15 cellular contexts compared by ENCODE assay signal in genomic region chr9:37437616-37438015, GRCh38.
"Had no signal": no experiment of that assay in that cellular context is flagged by ENCODE, and none has a peak within 500 bp of the region (broad histone marks: within the 10 kb centered on the region; RNA-seq: fewer than 3 reads in every experiment).

No MANE protein-coding gene starts in this region.

- H3K36me3 Mint-ChIP-seq: natural killer cell had no signal

- ATAC-seq: natural killer cell; stimulated activated naive CD8-positive, alpha-beta T cell treated with anti-CD3 and anti-CD28 coated beads, Interleukin-15, amount 100 ng/mL, for 72 hours; upper lobe of right lung had no signal

- H3K27me3 Mint-ChIP-seq: memory B cell; stimulated activated naive CD8-positive, alpha-beta T cell treated with anti-CD3 and anti-CD28 coated beads, Interleukin-15, amount 100 ng/mL, for 72 hours had no signal

- H3K27me3 ChIP-seq: hepatocyte, sigmoid colon, testis, upper lobe of right lung had no signal

- H3K9me3 Mint-ChIP-seq: memory B cell; natural killer cell; stimulated activated naive CD8-positive, alpha-beta T cell treated with anti-CD3 and anti-CD28 coated beads, Interleukin-15, amount 100 ng/mL, for 72 hours had no signal

- H3K4me3 Mint-ChIP-seq: memory B cell; natural killer cell; stimulated activated naive CD8-positive, alpha-beta T cell treated with anti-CD3 and anti-CD28 coated beads, Interleukin-15, amount 100 ng/mL, for 72 hours had no signal

- H3K27ac Mint-ChIP-seq: memory B cell, natural killer cell had no signal

- H2AFZ ChIP-seq: hepatocyte had no signal

- H3K4me2 ChIP-seq: hepatocyte had no signal

- DNase-seq: activated CD4-positive, CD25-positive, alpha-beta regulatory T cell treated with anti-CD3 and anti-CD28 coated beads, Interleukin-2, amount 50 U/mL, for 72 hours; activated effector memory CD4-positive, alpha-beta T cell treated with Interleukin-2 at 50 U/mL for 16 hours; activated naive CD4-positive, alpha-beta T cell treated with anti-CD3 and anti-CD28 coated beads, Interleukin-2, amount 50 U/mL, for 16 hours; activated T-cell treated with anti-CD3 and anti-CD28 coated beads, Interleukin-2, amount 50 U/mL, for 1 hour; amniotic stem cell; islet precursor cell; natural killer cell; sigmoid colon; stimulated activated CD4-positive, alpha-beta T cell treated with anti-CD3 and anti-CD28 coated beads, Interleukin-1b, Interleukin-23, amount 100 ng/mL, for 48 hours; stimulated activated naive CD8-positive, alpha-beta T cell treated with anti-CD3 and anti-CD28 coated beads, Interleukin-15, amount 100 ng/mL, for 72 hours; SW 1271; testis; upper lobe of right lung had no signal

- H3K27ac ChIP-seq: sigmoid colon, testis, upper lobe of right lung had no signal

- H3K4me1 Mint-ChIP-seq: stimulated activated naive CD8-positive, alpha-beta T cell treated with anti-CD3 and anti-CD28 coated beads, Interleukin-15, amount 100 ng/mL, for 72 hours had no signal

- H3K9me3 ChIP-seq: sigmoid colon, testis, upper lobe of right lung had no signal

- H3K4me3 ChIP-seq: hepatocyte, sigmoid colon, testis, upper lobe of right lung had no signal
